In genomic region chr5:141524604-141525597, GRCh38 we compare ENCODE assay signal across 8 cellular contexts. TPM values are rescaled to one million over a fixed set of nuclear protein-coding genes. Genes with fewer than 3 reads are reported as not detected.
DNase-seq lines count a peak whose midpoint lies in the region; ATAC-seq and TF ChIP-seq lines count a peak whose summit lies in the region.

No MANE protein-coding gene starts in this region.

- ATAC-seq in GM18868 (IDR thresholded peaks at IDR 0.05; ENCODE audit: unreplicated experiment) (peak; percentile 50), HG03097 (IDR thresholded peaks at IDR 0.05; ENCODE audit: low FRiP score, unreplicated experiment) (peak; percentile 67)

- H3K36me3 ChIP-seq in WERI-Rb-1 (peaks cover 80% of the 10 kb centered on the region), spleen (peaks cover 0 to 100% (median 62%) of the 10 kb centered on the region in 6 donors)

- H3K27me3 ChIP-seq in WERI-Rb-1 (ENCODE audit: insufficient read depth, low read depth, severe bottlenecking) (no peaks in the 10 kb centered on the region), spleen (replicated peaks in 1 of 7) (no peaks in the 10 kb centered on the region)

- peak overlapping the region; percentile 18; the same call in 1 of the 2 replicates for H3K27ac ChIP-seq in WERI-Rb-1
- peak overlapping the region in 6 of 8 donors; percentile 27 to 68 (median 43) for H3K27ac ChIP-seq in spleen

- peak; percentile 99 for TF ChIP-seq CTCF in AG09319 (IDR thresholded peaks at IDR 0.05; ENCODE audit: low read depth, low read length)
- peak; percentile 99 for TF ChIP-seq CTCF in WERI-Rb-1 (IDR thresholded peaks at IDR 0.05; ENCODE audit: low read depth, low read length)
- peak; percentile 96 to 99 (median 98) for TF ChIP-seq CTCF in spleen (IDR thresholded peaks at IDR 0.05 in 8 of 11, conservative IDR thresholded peaks at IDR 0.05 in 3 of 11)

- peaks cover 11 to 74% (median 40%) of the 10 kb centered on the region in 6 donors for H3K4me1 ChIP-seq in spleen

- TF ChIP-seq POLR2A in spleen (IDR thresholded peaks at IDR 0.05), result no peak

- H3K9me3 ChIP-seq in WERI-Rb-1 (ENCODE audit: severe bottlenecking) (peaks cover 2% of the 10 kb centered on the region), spleen (no peaks in the 10 kb centered on the region)

- peak; percentile 92 for DNase-seq in AG09319 (ENCODE audit: extremely low read depth, low read depth)
- DNase-seq in NCI-H2107 treated with DMSO at 0.1 percent for 48 hours (lab: John Stamatoyannopoulos, UW; ENCODE audit: unreplicated experiment), result peak; percentile 52
- peak; percentile 85 for DNase-seq in WERI-Rb-1
- peak; percentile 99 for DNase-seq in cerebellar cortex (ENCODE audit: low spot score)
- DNase-seq in islet precursor cell, result peak; percentile 98
- peak; percentile 90 for DNase-seq in spleen

- H3K4me3 ChIP-seq in WERI-Rb-1 (ENCODE audit: low read depth, low read length) (no peak overlapping the region), spleen (no peak overlapping the region)

- 39 to 46% (median 40%) methylated on average over 11 to 12 of the region's 12 CpGs for WGBS in spleen, 5 donors

- intact Hi-C loops in spleen (cut with DNase I; ENCODE audit: low total_unique reads), result no loop called here

RNA-seq across cellular contexts. Expression of gene PCDHGC5, which starts 36.0 kb away (rescaled TPM):
- total RNA-seq in spleen, result 1 to 10 TPM in 5 of 7 donors, under 1 TPM in 2; 0.93 to 2.5 (median 1.2) TPM
- under 1 TPM in 2 of 3 donors, not detected in 1; 0.02 to 0.10 TPM for polyA plus RNA-seq in spleen

RNA-seq across cellular contexts. Expression of gene PCDHGC4, which starts 40.1 kb away (rescaled TPM):
- total RNA-seq in spleen, result 1 to 10 TPM; 1.3 to 3.9 (median 2.6) TPM
- polyA plus RNA-seq in spleen, result under 1 TPM in 2 of 3 donors, not detected in 1; 0.03 TPM

RNA-seq across cellular contexts. Expression of gene PCDHGC3, which starts 49.1 kb away (rescaled TPM):
- 10 to 100 TPM; 10.7 to 26.7 (median 22.5) TPM for total RNA-seq in spleen
- 10 to 100 TPM in 2 of 3 donors, 1 to 10 TPM in 1; 7.0 to 12.7 (median 10.3) TPM for polyA plus RNA-seq in spleen
